14 cellular contexts compared by ENCODE assay signal in genomic region chr5:32708949-32709348, GRCh38. TPM values are rescaled to one million over a fixed set of nuclear protein-coding genes. Genes with fewer than 3 reads are reported as not detected.
A peak's percentile ranks its signal among the peaks of the same experiment; 100 is the strongest.
DNase-seq lines count a peak whose midpoint lies in the region; ATAC-seq, FAIRE-seq and TF ChIP-seq lines count a peak whose summit lies in the region.
"Had no signal": no experiment of that assay in that cellular context is flagged by ENCODE, and none has a peak within 500 bp of the region (broad histone marks: within the 10 kb centered on the region; RNA-seq: fewer than 3 reads in every experiment).

No MANE protein-coding gene starts in this region.

- DNase-seq in right cardiac atrium, result peak in 2 of 3 donors; percentile 32 to 54
- no peak for DNase-seq in heart left ventricle
- DNase-seq in astrocyte (ENCODE audit: low read depth), result no peak
- no peak for DNase-seq in naive B cell
- no peak for DNase-seq in aorta
- DNase-seq in activated CD4-positive, CD25-positive, alpha-beta regulatory T cell (lab: John Stamatoyannopoulos, UW), result no peak
- no peak for DNase-seq in activated naive CD4-positive, alpha-beta T cell treated with Interleukin-2 at 50 U/mL for 16 hours
- DNase-seq in mesenteric fat pad (ENCODE audit: low spot score), result no peak
- DNase-seq: DND-41, GOT3 had no signal

- peak in 1 of 2 donors; percentile 9 for ATAC-seq in right cardiac atrium
- no peak for ATAC-seq in heart left ventricle
- no peak for ATAC-seq in naive B cell (ENCODE audit: low read depth in 2 of 2)
- ATAC-seq in aorta (ENCODE audit: low FRiP score), result no peak

- H3K9me3 Mint-ChIP-seq in astrocyte (ENCODE audit: unreplicated experiment), result peaks cover 9% of the 10 kb centered on the region
- peaks cover 0 to 9% (median 0%) of the 10 kb centered on the region in 7 donors for H3K9me3 Mint-ChIP-seq in naive B cell
- H3K9me3 Mint-ChIP-seq: activated T-helper 1 cell treated with anti-CD3 and anti-CD28 coated beads, Interleukin-12 subunit alpha, Interleukin-12 subunit beta, Interleukin-2, Interleukin-4 antibody, amounts not matched to agents 30 ng/mL and 10 ng/mL and 1 ng/mL, durations not matched to agents 14 hours and 24 hours and 36 hours had no signal

- H3K4me1 Mint-ChIP-seq in astrocyte (ENCODE audit: low read depth, unreplicated experiment) (peaks cover 6% of the 10 kb centered on the region), naive B cell (peaks cover 16 to 41% (median 37%) of the 10 kb centered on the region in 3 donors)

- H3K4me3 ChIP-seq in right cardiac atrium (ENCODE audit: low read length) (no peak overlapping the region), heart left ventricle (peak overlapping the region in 1 of 12 donors; percentile 66), astrocyte (ENCODE audit: insufficient read depth, low read depth, low read length) (no peak overlapping the region), aorta (ENCODE audit: low read length in 2 of 2) (no peak overlapping the region)

- peak overlapping the region; percentile 84 for H3K9ac ChIP-seq in astrocyte (ENCODE audit: low read length)

- H3K79me2 ChIP-seq in astrocyte (ENCODE audit: insufficient read depth, low read length), result peaks cover 9% of the 10 kb centered on the region

- no peak for FAIRE-seq in astrocyte (lab: Jason Lieb, UNC)

- H3K9me3 ChIP-seq in right cardiac atrium (ENCODE audit: control insufficient read depth, low read length), result no peaks in the 10 kb centered on the region
- H3K9me3 ChIP-seq in heart left ventricle, result no peaks in the 10 kb centered on the region
- no peaks in the 10 kb centered on the region for H3K9me3 ChIP-seq in astrocyte (ENCODE audit: insufficient read depth, low read depth, low read length)
- H3K9me3 ChIP-seq in aorta (ENCODE audit: control insufficient read depth, low read length), result no peaks in the 10 kb centered on the region
- H3K9me3 ChIP-seq: lower lobe of right lung, MG63 had no signal

- intact Hi-C loops in right cardiac atrium (cut with DNase I), result no loop called here
- intact Hi-C loops in heart left ventricle (cut with DNase I), result loop anchor here in 9 of 10 donors (5.0 to 10.0 kb wide), 13 partner anchors 136 to 718 kb away; no protein-coding TSS in a partner anchor
- intact Hi-C loops in aorta (cut with DNase I), result loop anchor here (5.0 to 10.0 kb wide), 2 partner anchors 596 to 713 kb away; no protein-coding TSS in a partner anchor

- no peak overlapping the region for H3K4me3 Mint-ChIP-seq in astrocyte (ENCODE audit: unreplicated experiment)
- peak overlapping the region; percentile 2 to 91 (median 74) for H3K4me3 Mint-ChIP-seq in naive B cell

- H3K27me3 ChIP-seq in right cardiac atrium (ENCODE audit: control insufficient read depth, insufficient read depth) (no peaks in the 10 kb centered on the region), heart left ventricle (peaks cover 0 to 52% (median 0%) of the 10 kb centered on the region in 9 donors), astrocyte (ENCODE audit: insufficient read depth, low read length) (no peaks in the 10 kb centered on the region), aorta (ENCODE audit: control insufficient read depth in 1 of 2, insufficient read depth in 2 of 2, low read length in 1 of 2) (no peaks in the 10 kb centered on the region)

- no peaks in the 10 kb centered on the region for H3K4me1 ChIP-seq in right cardiac atrium (ENCODE audit: control insufficient read depth, insufficient read depth, low read length)
- H3K4me1 ChIP-seq in heart left ventricle, result peaks cover 0 to 44% (median 14%) of the 10 kb centered on the region in 12 donors
- peaks cover 24% of the 10 kb centered on the region for H3K4me1 ChIP-seq in astrocyte (ENCODE audit: insufficient read depth, low read length)
- H3K4me1 ChIP-seq in aorta (ENCODE audit: control insufficient read depth in 1 of 2, insufficient read depth in 2 of 2, low read length in 2 of 2), result no peaks in the 10 kb centered on the region

- H3K27ac Mint-ChIP-seq in astrocyte (ENCODE audit: unreplicated experiment), result no peak overlapping the region
- H3K27ac Mint-ChIP-seq in naive B cell, result no peak overlapping the region

- H3K27me3 Mint-ChIP-seq in astrocyte (ENCODE audit: low read depth, unreplicated experiment) (peaks cover 58% of the 10 kb centered on the region), naive B cell (peaks cover 61 to 70% (median 64%) of the 10 kb centered on the region in 3 donors)

- H3K36me3 Mint-ChIP-seq in astrocyte (ENCODE audit: low read depth, unreplicated experiment) (peaks cover 5% of the 10 kb centered on the region), naive B cell (no peaks in the 10 kb centered on the region)

- H3K36me3 ChIP-seq in heart left ventricle (no peaks in the 10 kb centered on the region), astrocyte (ENCODE audit: insufficient read depth, low read length) (no peaks in the 10 kb centered on the region), aorta (ENCODE audit: control insufficient read depth in 1 of 2, insufficient read depth in 2 of 2, low read length in 1 of 2) (no peaks in the 10 kb centered on the region)
- H3K36me3 ChIP-seq: lower lobe of right lung, MG63, WERI-Rb-1 had no signal

- WGBS in right cardiac atrium, result 71% methylated on average over 16 of the region's 16 CpGs
- 73 to 84% (median 78%) methylated on average over 10 to 16 of the region's 16 CpGs for WGBS in heart left ventricle, 4 donors
- WGBS in aorta, 2 donors, result 85 to 88% methylated on average over 16 of the region's 16 CpGs

- no peaks in the 10 kb centered on the region for H4K20me1 ChIP-seq in astrocyte (ENCODE audit: insufficient read depth, low read length)

- H2AFZ ChIP-seq in astrocyte (ENCODE audit: low read depth, low read length), result peak overlapping the region; percentile 73

- no peak for TF ChIP-seq POLR2A in heart left ventricle (IDR thresholded peaks at IDR 0.05)

- H3K27ac ChIP-seq in right cardiac atrium (ENCODE audit: low read length) (no peak overlapping the region), heart left ventricle (peak overlapping the region in 2 of 12 donors; percentile 88 to 97), astrocyte (ENCODE audit: low read depth, low read length) (no peak overlapping the region), aorta (ENCODE audit: low read depth in 1 of 2, low read length in 2 of 2) (peak overlapping the region; percentile 1 to 2)
- H3K27ac ChIP-seq: WERI-Rb-1 had no signal

- TF ChIP-seq CTCF in heart left ventricle (IDR thresholded peaks at IDR 0.05), result no peak
- no peak for TF ChIP-seq CTCF in astrocyte (IDR thresholded peaks at IDR 0.05; ENCODE audit: insufficient read depth, low read depth, low read length)

- peak overlapping the region; percentile 90 for H3K4me2 ChIP-seq in astrocyte (ENCODE audit: low read length)

RNA-seq across cellular contexts. Expression of gene NPR3, which starts 2.2 kb away (rescaled TPM):
- total RNA-seq in right cardiac atrium (10 to 100 TPM; 27.8 to 85.3 (median 66.4) TPM), heart left ventricle (100 to 1,000 TPM in 3 of 9 donors, 10 to 100 TPM in 5, 1 to 10 TPM in 1; 8.8 to 127 (median 34.9) TPM), astrocyte (0.50 and 1.1 TPM in 2 replicates), aorta (10 to 100 TPM; 15.2 to 29.7 TPM), mesenteric fat pad (43.3 TPM)
- polyA plus RNA-seq in right cardiac atrium (12.6 TPM), heart left ventricle (10 to 100 TPM in 1 of 2 donors, 1 to 10 TPM in 1; 9.8 to 20.5 TPM), naive B cell (ENCODE audit: low read depth in 6 of 6) (not detected), aorta (10 to 100 TPM in 1 of 2 donors, 1 to 10 TPM in 1; 7.9 to 11.0 TPM)
- total RNA-seq: activated T-helper 1 cell treated with anti-CD3 and anti-CD28 coated beads, Interleukin-12 subunit alpha, Interleukin-12 subunit beta, Interleukin-2, Interleukin-4 antibody, amounts not matched to agents 30 ng/mL and 10 ng/mL and 1 ng/mL, durations not matched to agents 14 hours and 24 hours and 36 hours had no signal

Comparison
In these comparisons a context has a peak if more than half of its experiments do, and no peak if none do; other contexts are left out.
1. DNase-seq: peak in right cardiac atrium (2 of 3); none in heart left ventricle (0 of 5), astrocyte (single experiment), naive B cell (single experiment), aorta (0 of 2), activated CD4-positive, CD25-positive, alpha-beta regulatory T cell (0 of 4), activated naive CD4-positive, alpha-beta T cell treated with Interleukin-2 at 50 U/mL for 16 hours (single experiment) and mesenteric fat pad (single experiment).
2. intact Hi-C loops: an anchor here in heart left ventricle (5.0 to 10.0 kb wide) and aorta (5.0 to 10.0 kb wide); none called in right cardiac atrium.
3. H3K27ac ChIP-seq: peak in aorta (2 of 2); none in right cardiac atrium (single experiment) and astrocyte (single experiment).